In genomic region chr3:122568131-122568530, GRCh38 we compare ENCODE assay signal across 1 cellular context. TPM values are rescaled to one million over a fixed set of nuclear protein-coding genes. Genes with fewer than 3 reads are reported as not detected.
"Had no signal": no experiment of that assay in that cellular context is flagged by ENCODE, and none has a peak within 500 bp of the region (broad histone marks: within the 10 kb centered on the region; RNA-seq: fewer than 3 reads in every experiment).

No MANE protein-coding gene starts in this region.

RNA-seq across cellular contexts. Expression of gene PARP15, which starts 9.3 kb away (rescaled TPM):
- total RNA-seq: SJSA1 had no signal
